ENCODE assay signal across 1 cellular context in the genomic region with DNA sequence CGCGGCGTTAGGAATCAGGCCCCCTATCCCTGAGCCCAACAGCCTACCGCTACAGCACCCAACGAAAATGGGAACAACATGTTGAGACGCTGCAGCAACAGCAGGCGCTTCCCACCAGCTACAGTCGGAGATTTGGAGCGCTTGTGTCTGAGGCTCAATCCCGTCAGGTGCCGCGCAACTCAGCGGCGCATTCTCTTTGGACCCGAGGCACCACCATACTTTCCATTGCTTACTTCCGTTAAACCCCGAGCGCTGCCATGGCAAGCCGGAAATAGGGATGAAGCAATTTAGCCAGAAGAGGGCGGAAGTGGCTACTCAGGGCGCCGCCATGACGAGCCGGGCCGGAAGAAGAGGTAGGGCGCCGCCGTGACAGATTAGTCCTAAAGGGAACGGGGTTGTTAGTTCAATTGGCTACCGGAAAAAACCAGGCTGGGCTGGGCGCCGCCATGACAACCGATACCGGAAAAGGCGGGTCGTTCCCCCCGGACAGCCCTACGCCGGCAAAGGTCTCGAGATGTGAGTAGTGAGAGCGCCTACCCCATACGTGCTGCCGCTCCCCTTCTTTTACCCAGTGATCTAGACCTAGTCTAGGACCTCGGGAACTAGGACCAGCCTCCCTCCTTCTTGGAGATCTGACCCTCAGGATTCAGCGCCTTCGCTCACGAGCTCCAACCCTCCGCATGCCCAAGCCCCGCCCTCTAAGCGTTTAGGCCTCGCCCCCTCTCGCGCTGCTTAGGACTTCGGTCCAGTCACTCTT.
A peak's percentile ranks its signal among the peaks of the same experiment; 100 is the strongest.
TF ChIP-seq lines count a peak whose summit lies in the region.

Gene CHCHD5, plus strand, starts transcription at position 476 of the 757 bp plus-strand sequence. Its CDS starts 39 bp downstream, at position 515.

TF ChIP-seq in K562, 482 proteins besides CTCF, POLR2A, EP300 and RAD21 (continued from another document and continues in another):
- TF ChIP-seq ZBTB11 (CRISPR knock-in tag; IDR thresholded peaks at IDR 0.05) (peak in 2 of 3 experiments; percentile 32 to 94; a peak in 3 of 6 replicates), CXXC5 (CRISPR knock-in tag; IDR thresholded peaks at IDR 0.05) (peak; percentile 77), ZKSCAN8 (CRISPR knock-in tag; IDR thresholded peaks at IDR 0.05) (no peak), SMAD4 (CRISPR knock-in tag; conservative IDR thresholded peaks at IDR 0.05) (peak; percentile 35; the same call in 1 of the 2 replicates), GABPA (tag; conservative IDR thresholded peaks at IDR 0.05; ENCODE audit: low read depth) (peak; percentile 99), ZBTB5 (IDR thresholded peaks at IDR 0.05) (no peak), C11orf30 (IDR thresholded peaks at IDR 0.05; ENCODE audit: low read depth) (peak; percentile 78), MAFK (IDR thresholded peaks at IDR 0.05; ENCODE audit: low read length) (no peak), FOXM1 (IDR thresholded peaks at IDR 0.05; ENCODE audit: low read depth) (no peak), FOXM1 (CRISPR knock-in tag; IDR thresholded peaks at IDR 0.05; ENCODE audit: low read depth) (peak; percentile 69; the same call in 1 of the 2 replicates), SPI1 (IDR thresholded peaks at IDR 0.05; ENCODE audit: borderline replicate concordance, low read depth, low read length) (peak; percentile 77), NFXL1 (CRISPR knock-in tag; IDR thresholded peaks at IDR 0.05) (no peak), CAMTA2 (CRISPR knock-in tag; conservative IDR thresholded peaks at IDR 0.05) (0 out of 2 replicates have a peak, but pooled peaks have one; percentile 21), ZNF3 (CRISPR knock-in tag; IDR thresholded peaks at IDR 0.05) (no peak), SNAPC5 (CRISPR knock-in tag; IDR thresholded peaks at IDR 0.05) (no peak), PKNOX1 (IDR thresholded peaks at IDR 0.05) (peak; percentile 80), PHTF2 (CRISPR knock-in tag; IDR thresholded peaks at IDR 0.05) (no peak), RAD51 (IDR thresholded peaks at IDR 0.05; ENCODE audit: borderline replicate concordance, low read depth) (no peak), CREM (IDR thresholded peaks at IDR 0.05; ENCODE audit: low read depth) (peak; percentile 94), ZNF197 (CRISPR knock-in tag; IDR thresholded peaks at IDR 0.05; ENCODE audit: low read depth) (no peak), KDM4B (IDR thresholded peaks at IDR 0.05; ENCODE audit: borderline replicate concordance in 2 of 2, low read depth in 1 of 2) (peak in 1 of 2 experiments; percentile 77; a peak in 2 of 4 replicates), JUN (IDR thresholded peaks at IDR 0.05; ENCODE audit: borderline replicate concordance, low read depth, low read length) (peak; percentile 45; the same call in 1 of the 2 replicates), JUN (CRISPR knock-in tag; IDR thresholded peaks at IDR 0.05; ENCODE audit: borderline replicate concordance) (no peak), PHF8 (IDR thresholded peaks at IDR 0.05; ENCODE audit: borderline replicate concordance, low read length) (peak; percentile 88), SMARCB1 (IDR thresholded peaks at IDR 0.05; ENCODE audit: insufficient read length, low read depth) (no peak), THAP12 (CRISPR knock-in tag; IDR thresholded peaks at IDR 0.05) (no peak; the same call in 1 of the 2 replicates), HCFC1 (IDR thresholded peaks at IDR 0.05; ENCODE audit: low read depth, low read length) (peak; percentile 90), ASH1L (IDR thresholded peaks at IDR 0.05; ENCODE audit: borderline replicate concordance, low read depth, partially characterized antibody) (peak; percentile 81), BHLHE40 (IDR thresholded peaks at IDR 0.05; ENCODE audit: low read length) (no peak; the same call in none of the 2 replicates), ZNF224 (CRISPR knock-in tag; IDR thresholded peaks at IDR 0.05) (no peak), ZNF134 (CRISPR knock-in tag; conservative IDR thresholded peaks at IDR 0.05) (0 out of 2 replicates have a peak, but pooled peaks have one; percentile 5), ESRRA (IDR thresholded peaks at IDR 0.05; ENCODE audit: borderline replicate concordance, low read depth) (peak; percentile 63), ZNF212 (CRISPR knock-in tag; IDR thresholded peaks at IDR 0.05) (no peak), CEBPB (tag; IDR thresholded peaks at IDR 0.05) (peak; percentile 99), ETS2 (tag; IDR thresholded peaks at IDR 0.05; ENCODE audit: borderline replicate concordance, poor library complexity, severe bottlenecking) (no peak), BRF2 (IDR thresholded peaks at IDR 0.05; ENCODE audit: borderline replicate concordance, insufficient read depth, insufficient read length) (no peak), ZNF24 (IDR thresholded peaks at IDR 0.05) (0 out of 2 replicates have a peak, but pooled peaks have one; percentile 41), HLTF (IDR thresholded peaks at IDR 0.05) (no peak), TAF7 (tag; IDR thresholded peaks at IDR 0.05) (peak; percentile 92), SAP30 (IDR thresholded peaks at IDR 0.05; ENCODE audit: borderline replicate concordance, insufficient read depth, low read depth, low read length, poor library complexity, severe bottlenecking) (peak; percentile 52), MEIS2 (IDR thresholded peaks at IDR 0.05; ENCODE audit: partially characterized antibody) (peak; percentile 58), MXI1 (IDR thresholded peaks at IDR 0.05; ENCODE audit: low read depth, low read length) (peak; percentile 73; the same call in 1 of the 2 replicates), TRIM24 (IDR thresholded peaks at IDR 0.05) (peak in 1 of 2 experiments; percentile 68; a peak in 1 of 4 replicates), FOXP1 (CRISPR knock-in tag; IDR thresholded peaks at IDR 0.05) (peak; percentile 25; the same call in 1 of the 2 replicates), NFE2 (IDR thresholded peaks at IDR 0.05; ENCODE audit: low read depth) (0 out of 2 replicates have a peak, but pooled peaks have one; percentile 1), SMARCC2 (IDR thresholded peaks at IDR 0.05; ENCODE audit: low read depth) (no peak), E2F3 (CRISPR knock-in tag; IDR thresholded peaks at IDR 0.05) (no peak), TBL1XR1 (IDR thresholded peaks at IDR 0.05; ENCODE audit: low read length in 2 of 2) (peak in 1 of 2 experiments; percentile 31; a peak in 1 of 4 replicates)
- TF ChIP-seq, protein P1, sequence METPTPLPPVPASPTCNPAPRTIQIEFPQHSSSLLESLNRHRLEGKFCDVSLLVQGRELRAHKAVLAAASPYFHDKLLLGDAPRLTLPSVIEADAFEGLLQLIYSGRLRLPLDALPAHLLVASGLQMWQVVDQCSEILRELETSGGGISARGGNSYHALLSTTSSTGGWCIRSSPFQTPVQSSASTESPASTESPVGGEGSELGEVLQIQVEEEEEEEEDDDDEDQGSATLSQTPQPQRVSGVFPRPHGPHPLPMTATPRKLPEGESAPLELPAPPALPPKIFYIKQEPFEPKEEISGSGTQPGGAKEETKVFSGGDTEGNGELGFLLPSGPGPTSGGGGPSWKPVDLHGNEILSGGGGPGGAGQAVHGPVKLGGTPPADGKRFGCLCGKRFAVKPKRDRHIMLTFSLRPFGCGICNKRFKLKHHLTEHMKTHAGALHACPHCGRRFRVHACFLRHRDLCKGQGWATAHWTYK (CRISPR knock-in tag; IDR thresholded peaks at IDR 0.05), result peak; percentile 16; the same call in 1 of the 2 replicates
- TF ChIP-seq, protein P2, sequence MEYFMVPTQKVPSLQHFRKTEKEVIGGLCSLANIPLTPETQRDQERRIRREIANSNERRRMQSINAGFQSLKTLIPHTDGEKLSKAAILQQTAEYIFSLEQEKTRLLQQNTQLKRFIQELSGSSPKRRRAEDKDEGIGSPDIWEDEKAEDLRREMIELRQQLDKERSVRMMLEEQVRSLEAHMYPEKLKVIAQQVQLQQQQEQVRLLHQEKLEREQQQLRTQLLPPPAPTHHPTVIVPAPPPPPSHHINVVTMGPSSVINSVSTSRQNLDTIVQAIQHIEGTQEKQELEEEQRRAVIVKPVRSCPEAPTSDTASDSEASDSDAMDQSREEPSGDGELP (CRISPR knock-in tag; IDR thresholded peaks at IDR 0.05; ENCODE audit: borderline replicate concordance), result peak; percentile 77; the same call in 1 of the 2 replicates
